8 cellular contexts compared by ENCODE assay signal in genomic region chr5:142713151-142713706, GRCh38. TPM values are rescaled to one million over a fixed set of nuclear protein-coding genes. Genes with fewer than 3 reads are reported as not detected.
DNase-seq lines count a peak whose midpoint lies in the region; ATAC-seq, FAIRE-seq and TF ChIP-seq lines count a peak whose summit lies in the region.

No MANE protein-coding gene starts in this region.

- no peaks in the 10 kb centered on the region for H3K4me1 ChIP-seq in aorta (ENCODE audit: control insufficient read depth in 1 of 2, insufficient read depth in 2 of 2, low read length in 2 of 2)

- H3K36me3 Mint-ChIP-seq in T-helper 17 cell (ENCODE audit: low read depth) = no peaks in the 10 kb centered on the region

- H3K9me3 ChIP-seq in T-helper 17 cell (ENCODE audit: control insufficient read depth, low read length, poor library complexity, severe bottlenecking) = no peaks in the 10 kb centered on the region
- no peaks in the 10 kb centered on the region for H3K9me3 ChIP-seq in aorta (ENCODE audit: control insufficient read depth, low read length)

- H3K27me3 Mint-ChIP-seq in T-helper 17 cell = peaks cover 25% of the 10 kb centered on the region

- peak overlapping the region; percentile 73 for H3K4me3 Mint-ChIP-seq in T-helper 17 cell

- intact Hi-C loops in aorta (cut with DNase I) = no loop called here

- DNase-seq in GM12891 (ENCODE audit: insufficient read length, low spot score) = peak; percentile 57
- peak; percentile 64 for DNase-seq in NCI-H128 (lab: John Stamatoyannopoulos, UW; ENCODE audit: unreplicated experiment)
- peak; percentile 66 to 76 (median 74) for DNase-seq in T-helper 17 cell
- DNase-seq in anterior cingulate cortex (lab: John Stamatoyannopoulos, UW) = peak; percentile 21 to 98 (median 83)
- peak; percentile 72 for DNase-seq in hepatic stellate cell (ENCODE audit: low spot score)
- DNase-seq in putamen (ENCODE audit: low spot score) = peak; percentile 82
- peak; percentile 91 to 95 for DNase-seq in aorta

- 0 to 1% methylated on average over 27 to 28 of the region's 28 CpGs for WGBS in aorta, 2 donors

- H3K27me3 ChIP-seq in aorta (ENCODE audit: control insufficient read depth in 1 of 2, insufficient read depth in 2 of 2, low read length in 1 of 2) = no peaks in the 10 kb centered on the region

- ATAC-seq in HG02763 (IDR thresholded peaks at IDR 0.05; ENCODE audit: unreplicated experiment) = peak; percentile 97
- ATAC-seq in T-helper 17 cell = peak; percentile 96
- peak; percentile 95 for ATAC-seq in aorta (ENCODE audit: low FRiP score)

- peak overlapping the region; percentile 49 to 62 for H3K4me3 ChIP-seq in aorta (ENCODE audit: low read length in 2 of 2)

- H3K27ac ChIP-seq in aorta (ENCODE audit: low read depth in 1 of 2, low read length in 2 of 2) = peak overlapping the region; percentile 20 to 81

- peaks cover 5% of the 10 kb centered on the region for H3K4me1 Mint-ChIP-seq in T-helper 17 cell

- no peak for TF ChIP-seq POLR2A in GM12891 (IDR thresholded peaks at IDR 0.05; ENCODE audit: low read depth, low read length)

- FAIRE-seq in GM12891 (lab: Jason Lieb, UNC) = peak; percentile 94

- peak overlapping the region; percentile 1 for H3K27ac Mint-ChIP-seq in T-helper 17 cell

- H3K36me3 ChIP-seq in aorta (ENCODE audit: control insufficient read depth in 1 of 2, insufficient read depth in 2 of 2, low read length in 1 of 2) = no peaks in the 10 kb centered on the region

TF ChIP-seq in GM12891, 5 proteins besides CTCF, POLR2A, EP300 and RAD21:
- 0 out of 2 replicates have a peak, but pooled peaks have one; percentile 0 for TF ChIP-seq SPI1 (IDR thresholded peaks at IDR 0.05; ENCODE audit: low read depth, low read length)
- TF ChIP-seq PAX5 (IDR thresholded peaks at IDR 0.05; ENCODE audit: insufficient read depth, low read length, severe bottlenecking) = no peak
- TF ChIP-seq POU2F2 (IDR thresholded peaks at IDR 0.05; ENCODE audit: low read depth, low read length) = peak; percentile 15; the same call in 1 of the 2 replicates
TF ChIP-seq in GM12891: peak in this region for 2.

RNA-seq across cellular contexts. Expression of gene FGF1, which starts 27.3 kb away (rescaled TPM):
- polyA plus RNA-seq in GM12891 (2012; ENCODE audit: low read depth, missing spikeins) = not detected
- total RNA-seq in T-helper 17 cell (not detected), aorta (10 to 100 TPM; 24.4 to 25.6 TPM)
- 10 to 100 TPM; 19.8 to 44.2 TPM for polyA plus RNA-seq in aorta

RNA-seq across cellular contexts. Expression of gene ARHGAP26, which starts 56.9 kb away (rescaled TPM):
- polyA plus RNA-seq in GM12891 (2012; ENCODE audit: low read depth, missing spikeins) = 9.8 TPM
- 10 to 100 TPM; 21.3 to 22.7 TPM for total RNA-seq in T-helper 17 cell
- total RNA-seq in aorta = 10 to 100 TPM; 51.1 to 70.7 TPM
- 1 to 10 TPM; 4.5 to 8.2 TPM for polyA plus RNA-seq in aorta

Comparison
In these comparisons a context has a peak if more than half of its experiments do, and no peak if none do; other contexts are left out.
1. Peak in every context shown above with its lines: DNase-seq, ATAC-seq, H3K4me3 ChIP-seq and H3K27ac ChIP-seq.
2. RNA of gene FGF1, which starts 27.3 kb away (total RNA-seq): 24.4 to 25.6 TPM in aorta; not detected in T-helper 17 cell; every median in the first group is over 10 times any median in the second.